In the genomic region with DNA sequence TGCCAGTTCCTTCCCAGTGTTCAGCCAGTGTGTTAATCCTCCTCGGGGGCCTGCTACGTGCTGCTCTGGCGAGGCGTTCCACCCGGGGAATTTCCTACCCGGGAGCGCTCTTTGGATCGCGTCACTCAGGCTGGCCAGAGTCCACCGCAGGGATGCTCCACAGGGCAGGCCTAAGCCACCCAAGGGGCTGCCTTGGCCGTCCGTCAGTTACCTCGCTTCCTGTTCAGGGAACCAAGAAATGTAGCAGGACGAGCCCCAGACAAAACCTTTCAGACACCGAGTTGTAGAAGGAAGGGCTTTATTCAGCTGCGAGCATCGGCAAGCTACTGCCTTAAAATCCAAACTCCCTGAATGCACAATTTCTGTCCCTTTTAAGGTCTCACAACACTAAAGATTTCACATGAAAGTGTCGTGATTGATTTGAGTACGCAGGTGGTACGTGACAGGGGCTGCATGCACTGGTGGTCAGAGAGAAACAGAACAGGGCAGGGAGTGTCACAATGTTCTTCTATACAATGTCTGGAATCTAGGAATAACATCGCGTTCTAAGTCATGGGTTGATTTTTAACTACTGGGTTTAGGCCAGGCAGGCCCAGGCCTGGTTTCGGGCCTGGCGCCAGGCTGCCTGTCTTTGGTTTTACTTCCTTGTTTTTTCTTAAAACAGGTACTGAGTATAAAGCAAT, we compare ENCODE assay signal across 1 cellular context.
TF ChIP-seq lines count a peak whose summit lies in the region.

No MANE protein-coding gene starts in this region.

TF ChIP-seq in HepG2, 621 proteins besides CTCF, POLR2A, EP300 and RAD21 (continued from another document and continues in another):
- no peak for TF ChIP-seq MED8 (CRISPR knock-in tag; IDR thresholded peaks at IDR 0.05; ENCODE audit: insufficient replicate concordance)
- TF ChIP-seq ZNF326 (CRISPR knock-in tag; IDR thresholded peaks at IDR 0.05; ENCODE audit: borderline replicate concordance): no peak
- TF ChIP-seq ZNF333 (CRISPR knock-in tag; IDR thresholded peaks at IDR 0.05; ENCODE audit: borderline replicate concordance): no peak; the same call in 1 of the 2 replicates
- TF ChIP-seq, protein P1, sequence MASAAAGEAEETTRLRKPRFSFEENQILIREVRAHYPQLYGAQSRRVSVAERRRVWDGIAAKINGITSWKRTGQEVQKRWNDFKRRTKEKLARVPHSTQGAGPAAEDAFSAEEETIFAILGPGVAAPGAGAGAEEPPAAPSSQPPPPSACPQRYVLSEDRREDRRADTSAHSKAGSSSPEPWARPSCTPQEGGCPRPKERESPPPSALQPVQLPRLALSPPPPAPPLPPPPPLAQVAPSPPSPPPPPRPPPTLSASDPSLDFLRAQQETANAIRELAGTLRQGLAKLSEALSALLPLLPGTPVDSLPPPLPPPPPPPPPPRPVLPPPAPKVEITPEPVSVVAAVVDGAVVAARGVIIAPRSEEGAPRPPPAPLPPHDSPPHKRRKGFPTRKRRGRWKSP (CRISPR knock-in tag; IDR thresholded peaks at IDR 0.05): peak; percentile 76
- TF ChIP-seq RXRB (CRISPR knock-in tag; IDR thresholded peaks at IDR 0.05; ENCODE audit: borderline replicate concordance): peak; percentile 60; the same call in 1 of the 2 replicates
- TF ChIP-seq ZSCAN9 (CRISPR knock-in tag; IDR thresholded peaks at IDR 0.05; ENCODE audit: borderline replicate concordance): peak; percentile 29; the same call in 1 of the 2 replicates
- TF ChIP-seq ZNF782 (CRISPR knock-in tag; IDR thresholded peaks at IDR 0.05; ENCODE audit: borderline replicate concordance): 0 out of 2 replicates have a peak, but pooled peaks have one; percentile 43
- TF ChIP-seq SNAPC2 (CRISPR knock-in tag; IDR thresholded peaks at IDR 0.05): no peak; the same call in 1 of the 2 replicates
- TF ChIP-seq HOXA3 (CRISPR knock-in tag; IDR thresholded peaks at IDR 0.05): peak; percentile 89
- TF ChIP-seq, protein P2, sequence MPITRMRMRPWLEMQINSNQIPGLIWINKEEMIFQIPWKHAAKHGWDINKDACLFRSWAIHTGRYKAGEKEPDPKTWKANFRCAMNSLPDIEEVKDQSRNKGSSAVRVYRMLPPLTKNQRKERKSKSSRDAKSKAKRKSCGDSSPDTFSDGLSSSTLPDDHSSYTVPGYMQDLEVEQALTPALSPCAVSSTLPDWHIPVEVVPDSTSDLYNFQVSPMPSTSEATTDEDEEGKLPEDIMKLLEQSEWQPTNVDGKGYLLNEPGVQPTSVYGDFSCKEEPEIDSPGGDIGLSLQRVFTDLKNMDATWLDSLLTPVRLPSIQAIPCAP (CRISPR knock-in tag; IDR thresholded peaks at IDR 0.05; ENCODE audit: low read depth): no peak
- TF ChIP-seq EEA1 (CRISPR knock-in tag; IDR thresholded peaks at IDR 0.05; ENCODE audit: borderline replicate concordance): no peak
- TF ChIP-seq HNRNPUL1 (IDR thresholded peaks at IDR 0.05; ENCODE audit: low read depth, low read length): no peak
- TF ChIP-seq, protein P3, sequence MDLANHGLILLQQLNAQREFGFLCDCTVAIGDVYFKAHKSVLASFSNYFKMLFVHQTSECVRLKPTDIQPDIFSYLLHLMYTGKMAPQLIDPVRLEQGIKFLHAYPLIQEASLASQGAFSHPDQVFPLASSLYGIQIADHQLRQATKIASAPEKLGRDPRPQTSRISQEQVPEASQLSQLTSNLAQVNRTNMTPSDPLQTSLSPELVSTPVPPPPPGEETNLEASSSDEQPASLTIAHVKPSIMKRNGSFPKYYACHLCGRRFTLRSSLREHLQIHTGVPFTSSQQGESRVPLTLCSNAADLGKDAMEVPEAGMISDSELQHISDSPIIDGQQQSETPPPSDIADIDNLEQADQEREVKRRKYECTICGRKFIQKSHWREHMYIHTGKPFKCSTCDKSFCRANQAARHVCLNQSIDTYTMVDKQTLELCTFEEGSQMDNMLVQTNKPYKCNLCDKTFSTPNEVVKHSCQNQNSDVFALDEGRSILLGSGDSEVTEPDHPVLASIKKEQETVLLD (CRISPR knock-in tag; IDR thresholded peaks at IDR 0.05; ENCODE audit: low read depth): no peak
- TF ChIP-seq, protein P4, sequence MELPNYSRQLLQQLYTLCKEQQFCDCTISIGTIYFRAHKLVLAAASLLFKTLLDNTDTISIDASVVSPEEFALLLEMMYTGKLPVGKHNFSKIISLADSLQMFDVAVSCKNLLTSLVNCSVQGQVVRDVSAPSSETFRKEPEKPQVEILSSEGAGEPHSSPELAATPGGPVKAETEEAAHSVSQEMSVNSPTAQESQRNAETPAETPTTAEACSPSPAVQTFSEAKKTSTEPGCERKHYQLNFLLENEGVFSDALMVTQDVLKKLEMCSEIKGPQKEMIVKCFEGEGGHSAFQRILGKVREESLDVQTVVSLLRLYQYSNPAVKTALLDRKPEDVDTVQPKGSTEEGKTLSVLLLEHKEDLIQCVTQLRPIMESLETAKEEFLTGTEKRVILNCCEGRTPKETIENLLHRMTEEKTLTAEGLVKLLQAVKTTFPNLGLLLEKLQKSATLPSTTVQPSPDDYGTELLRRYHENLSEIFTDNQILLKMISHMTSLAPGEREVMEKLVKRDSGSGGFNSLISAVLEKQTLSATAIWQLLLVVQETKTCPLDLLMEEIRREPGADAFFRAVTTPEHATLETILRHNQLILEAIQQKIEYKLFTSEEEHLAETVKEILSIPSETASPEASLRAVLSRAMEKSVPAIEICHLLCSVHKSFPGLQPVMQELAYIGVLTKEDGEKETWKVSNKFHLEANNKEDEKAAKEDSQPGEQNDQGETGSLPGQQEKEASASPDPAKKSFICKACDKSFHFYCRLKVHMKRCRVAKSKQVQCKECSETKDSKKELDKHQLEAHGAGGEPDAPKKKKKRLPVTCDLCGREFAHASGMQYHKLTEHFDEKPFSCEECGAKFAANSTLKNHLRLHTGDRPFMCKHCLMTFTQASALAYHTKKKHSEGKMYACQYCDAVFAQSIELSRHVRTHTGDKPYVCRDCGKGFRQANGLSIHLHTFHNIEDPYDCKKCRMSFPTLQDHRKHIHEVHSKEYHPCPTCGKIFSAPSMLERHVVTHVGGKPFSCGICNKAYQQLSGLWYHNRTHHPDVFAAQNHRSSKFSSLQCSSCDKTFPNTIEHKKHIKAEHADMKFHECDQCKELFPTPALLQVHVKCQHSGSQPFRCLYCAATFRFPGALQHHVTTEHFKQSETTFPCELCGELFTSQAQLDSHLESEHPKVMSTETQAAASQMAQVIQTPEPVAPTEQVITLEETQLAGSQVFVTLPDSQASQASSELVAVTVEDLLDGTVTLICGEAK (IDR thresholded peaks at IDR 0.05): no peak
- TF ChIP-seq, protein P4 (CRISPR knock-in tag; IDR thresholded peaks at IDR 0.05): peak; percentile 61; the same call in 1 of the 2 replicates
- TF ChIP-seq JUN (CRISPR knock-in tag; IDR thresholded peaks at IDR 0.05): no peak
- TF ChIP-seq RARG (CRISPR knock-in tag; IDR thresholded peaks at IDR 0.05; ENCODE audit: low read depth): no peak
- no peak for TF ChIP-seq AKAP8 (CRISPR knock-in tag; IDR thresholded peaks at IDR 0.05)
- TF ChIP-seq RXRA (CRISPR knock-in tag; IDR thresholded peaks at IDR 0.05): peak; percentile 56
- TF ChIP-seq ZIK1 (CRISPR knock-in tag; IDR thresholded peaks at IDR 0.05; ENCODE audit: borderline replicate concordance, low read depth): peak; percentile 76; the same call in 1 of the 2 replicates
- no peak for TF ChIP-seq ZNF431 (CRISPR knock-in tag; IDR thresholded peaks at IDR 0.05; ENCODE audit: borderline replicate concordance, low read depth)
- 0 out of 2 replicates have a peak, but pooled peaks have one; percentile 56 for TF ChIP-seq ZNF616 (CRISPR knock-in tag; IDR thresholded peaks at IDR 0.05; ENCODE audit: low read depth)
- no peak for TF ChIP-seq MAFG (CRISPR knock-in tag; IDR thresholded peaks at IDR 0.05)
- peak; percentile 97 for TF ChIP-seq MTA1 (CRISPR knock-in tag; IDR thresholded peaks at IDR 0.05; ENCODE audit: borderline replicate concordance)
- no peak for TF ChIP-seq ZNF432 (CRISPR knock-in tag; IDR thresholded peaks at IDR 0.05; ENCODE audit: borderline replicate concordance)
- TF ChIP-seq, protein P5, sequence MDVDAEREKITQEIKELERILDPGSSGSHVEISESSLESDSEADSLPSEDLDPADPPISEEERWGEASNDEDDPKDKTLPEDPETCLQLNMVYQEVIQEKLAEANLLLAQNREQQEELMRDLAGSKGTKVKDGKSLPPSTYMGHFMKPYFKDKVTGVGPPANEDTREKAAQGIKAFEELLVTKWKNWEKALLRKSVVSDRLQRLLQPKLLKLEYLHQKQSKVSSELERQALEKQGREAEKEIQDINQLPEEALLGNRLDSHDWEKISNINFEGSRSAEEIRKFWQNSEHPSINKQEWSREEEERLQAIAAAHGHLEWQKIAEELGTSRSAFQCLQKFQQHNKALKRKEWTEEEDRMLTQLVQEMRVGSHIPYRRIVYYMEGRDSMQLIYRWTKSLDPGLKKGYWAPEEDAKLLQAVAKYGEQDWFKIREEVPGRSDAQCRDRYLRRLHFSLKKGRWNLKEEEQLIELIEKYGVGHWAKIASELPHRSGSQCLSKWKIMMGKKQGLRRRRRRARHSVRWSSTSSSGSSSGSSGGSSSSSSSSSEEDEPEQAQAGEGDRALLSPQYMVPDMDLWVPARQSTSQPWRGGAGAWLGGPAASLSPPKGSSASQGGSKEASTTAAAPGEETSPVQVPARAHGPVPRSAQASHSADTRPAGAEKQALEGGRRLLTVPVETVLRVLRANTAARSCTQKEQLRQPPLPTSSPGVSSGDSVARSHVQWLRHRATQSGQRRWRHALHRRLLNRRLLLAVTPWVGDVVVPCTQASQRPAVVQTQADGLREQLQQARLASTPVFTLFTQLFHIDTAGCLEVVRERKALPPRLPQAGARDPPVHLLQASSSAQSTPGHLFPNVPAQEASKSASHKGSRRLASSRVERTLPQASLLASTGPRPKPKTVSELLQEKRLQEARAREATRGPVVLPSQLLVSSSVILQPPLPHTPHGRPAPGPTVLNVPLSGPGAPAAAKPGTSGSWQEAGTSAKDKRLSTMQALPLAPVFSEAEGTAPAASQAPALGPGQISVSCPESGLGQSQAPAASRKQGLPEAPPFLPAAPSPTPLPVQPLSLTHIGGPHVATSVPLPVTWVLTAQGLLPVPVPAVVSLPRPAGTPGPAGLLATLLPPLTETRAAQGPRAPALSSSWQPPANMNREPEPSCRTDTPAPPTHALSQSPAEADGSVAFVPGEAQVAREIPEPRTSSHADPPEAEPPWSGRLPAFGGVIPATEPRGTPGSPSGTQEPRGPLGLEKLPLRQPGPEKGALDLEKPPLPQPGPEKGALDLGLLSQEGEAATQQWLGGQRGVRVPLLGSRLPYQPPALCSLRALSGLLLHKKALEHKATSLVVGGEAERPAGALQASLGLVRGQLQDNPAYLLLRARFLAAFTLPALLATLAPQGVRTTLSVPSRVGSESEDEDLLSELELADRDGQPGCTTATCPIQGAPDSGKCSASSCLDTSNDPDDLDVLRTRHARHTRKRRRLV (CRISPR knock-in tag; IDR thresholded peaks at IDR 0.05): no peak
- peak; percentile 93 for TF ChIP-seq PHF8 (CRISPR knock-in tag; IDR thresholded peaks at IDR 0.05)
- peak; percentile 76 for TF ChIP-seq ZMYM3 (CRISPR knock-in tag; IDR thresholded peaks at IDR 0.05)
- TF ChIP-seq MAZ (IDR thresholded peaks at IDR 0.05; ENCODE audit: borderline replicate concordance, low read depth, low read length): no peak
- no peak for TF ChIP-seq MAZ (CRISPR knock-in tag; IDR thresholded peaks at IDR 0.05; ENCODE audit: low read depth)
- TF ChIP-seq, protein P6, sequence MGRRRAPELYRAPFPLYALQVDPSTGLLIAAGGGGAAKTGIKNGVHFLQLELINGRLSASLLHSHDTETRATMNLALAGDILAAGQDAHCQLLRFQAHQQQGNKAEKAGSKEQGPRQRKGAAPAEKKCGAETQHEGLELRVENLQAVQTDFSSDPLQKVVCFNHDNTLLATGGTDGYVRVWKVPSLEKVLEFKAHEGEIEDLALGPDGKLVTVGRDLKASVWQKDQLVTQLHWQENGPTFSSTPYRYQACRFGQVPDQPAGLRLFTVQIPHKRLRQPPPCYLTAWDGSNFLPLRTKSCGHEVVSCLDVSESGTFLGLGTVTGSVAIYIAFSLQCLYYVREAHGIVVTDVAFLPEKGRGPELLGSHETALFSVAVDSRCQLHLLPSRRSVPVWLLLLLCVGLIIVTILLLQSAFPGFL (CRISPR knock-in tag; IDR thresholded peaks at IDR 0.05): no peak
